16 cellular contexts compared by ENCODE assay signal in genomic region chr13:38888309-38888708, GRCh38.
DNase-seq lines count a peak whose midpoint lies in the region; ATAC-seq and TF ChIP-seq lines count a peak whose summit lies in the region.
"Had no signal": no experiment of that assay in that cellular context is flagged by ENCODE, and none has a peak within 500 bp of the region (broad histone marks: within the 10 kb centered on the region; RNA-seq: fewer than 3 reads in every experiment).

No MANE protein-coding gene starts in this region.

- dilution Hi-C loops in mammary epithelial cell (cut with HindIII; ENCODE audit: low sequenced_read_pairs), result no loop called here

- no peak overlapping the region for H3K18ac ChIP-seq in mesenchymal stem cell (ENCODE audit: low read depth in 1 of 2, low read length in 2 of 2)

- H2BK15ac ChIP-seq in mesenchymal stem cell (ENCODE audit: low read depth, poor library complexity, severe bottlenecking), result no peak overlapping the region

- TF ChIP-seq CTCF in mammary epithelial cell (conservative IDR thresholded peaks at IDR 0.05 in 1 of 2, IDR thresholded peaks at IDR 0.05 in 1 of 2; ENCODE audit: extremely low read depth in 1 of 2, insufficient read depth in 1 of 2, low read depth in 1 of 2, low read length in 2 of 2) (no peak), hepatocyte (IDR thresholded peaks at IDR 0.05; ENCODE audit: poor library complexity) (no peak)

- H3K4me2 ChIP-seq in mammary epithelial cell (ENCODE audit: insufficient read depth, low read depth, low read length) (no peak overlapping the region), mesenchymal stem cell (ENCODE audit: low read length, poor library complexity, severe bottlenecking) (no peak overlapping the region), hepatocyte (no peak overlapping the region)
- H3K4me2 ChIP-seq: BLaER1 treated with 17β-estradiol and CSF1 and Interleukin-3, amounts not matched to agents 10 nM and 100 nM had no signal

- ATAC-seq in GM21526 (IDR thresholded peaks at IDR 0.05; ENCODE audit: low FRiP score, unreplicated experiment), result no peak
- ATAC-seq: left colon; naive thymus-derived CD4-positive, alpha-beta T cell had no signal

- no peaks in the 10 kb centered on the region for H3K79me1 ChIP-seq in mesenchymal stem cell (replicated peaks; ENCODE audit: low read length, poor library complexity, severe bottlenecking)

- no peaks in the 10 kb centered on the region for H3K27me3 ChIP-seq in mammary epithelial cell (ENCODE audit: insufficient read depth, low read length)
- no peaks in the 10 kb centered on the region for H3K27me3 ChIP-seq in mesenchymal stem cell (ENCODE audit: control insufficient read depth in 1 of 2, insufficient read depth in 1 of 2, low read length in 2 of 2)
- H3K27me3 ChIP-seq in hepatocyte, result no peaks in the 10 kb centered on the region
- H3K27me3 ChIP-seq: ascending aorta; BLaER1 treated with 17β-estradiol and CSF1 and Interleukin-3, amounts not matched to agents 10 nM and 100 nM had no signal

- no peak overlapping the region for H3K4me3 ChIP-seq in mammary epithelial cell (replicated peaks in 1 of 3; ENCODE audit: insufficient read depth in 1 of 3, low read depth in 2 of 3, low read length in 3 of 3)
- no peak overlapping the region for H3K4me3 ChIP-seq in mesenchymal stem cell (ENCODE audit: insufficient read depth in 1 of 2, low read depth in 1 of 2, low read length in 2 of 2)
- H3K4me3 ChIP-seq in hepatocyte, result no peak overlapping the region
- H3K4me3 ChIP-seq: ascending aorta; BLaER1 treated with 17β-estradiol and CSF1 and Interleukin-3, amounts not matched to agents 10 nM and 100 nM had no signal

- no peak overlapping the region for H2BK120ac ChIP-seq in mesenchymal stem cell (ENCODE audit: low read depth, low read length)

- H4K20me1 ChIP-seq in mammary epithelial cell (ENCODE audit: insufficient read depth, low read length) (no peaks in the 10 kb centered on the region), hepatocyte (ENCODE audit: insufficient read depth, poor library complexity, severe bottlenecking) (no peaks in the 10 kb centered on the region)
- H4K20me1 ChIP-seq: BLaER1 treated with 17β-estradiol and CSF1 and Interleukin-3, amounts not matched to agents 10 nM and 100 nM had no signal

- CTCF ChIA-PET in mammary epithelial cell (lab: Charles Lee; ENCODE audit: low non-redundant PET), result no interaction called here

- H2BK5ac ChIP-seq in mesenchymal stem cell (ENCODE audit: low read depth, low read length, poor library complexity, severe bottlenecking), result no peak overlapping the region

- H2AFZ ChIP-seq in mammary epithelial cell (ENCODE audit: low read depth, low read length) (no peak overlapping the region), mesenchymal stem cell (ENCODE audit: low read depth, low read length) (no peak overlapping the region), hepatocyte (no peak overlapping the region)

- no TSS peak for BruUV-seq in mammary epithelial cell (replicated peaks; lab: Mats Ljungman, UMichigan)

- no peak overlapping the region for H4K8ac ChIP-seq in mesenchymal stem cell (ENCODE audit: low read length)

- H3K9me3 ChIP-seq in mammary epithelial cell (replicated peaks; ENCODE audit: insufficient read depth, low read length) (no peaks in the 10 kb centered on the region), mesenchymal stem cell (ENCODE audit: control insufficient read depth, low read length) (peaks cover 4% of the 10 kb centered on the region), hepatocyte (ENCODE audit: low read depth) (no peaks in the 10 kb centered on the region)
- H3K9me3 ChIP-seq: ascending aorta; BLaER1 treated with 17β-estradiol and CSF1 and Interleukin-3, amounts not matched to agents 10 nM and 100 nM had no signal

- no peak overlapping the region for H3K23ac ChIP-seq in mesenchymal stem cell (ENCODE audit: low read length in 2 of 2)

- no peak overlapping the region for H3K14ac ChIP-seq in mesenchymal stem cell (ENCODE audit: low read length in 2 of 2)

- H3K9ac ChIP-seq in mammary epithelial cell (ENCODE audit: insufficient read depth, low read length), result no peak overlapping the region
- H3K9ac ChIP-seq in mesenchymal stem cell (ENCODE audit: low read length), result no peak overlapping the region
- H3K9ac ChIP-seq: BLaER1 treated with 17β-estradiol and CSF1 and Interleukin-3, amounts not matched to agents 10 nM and 100 nM had no signal

- H3K4ac ChIP-seq in mesenchymal stem cell (ENCODE audit: low read depth in 1 of 2, low read length in 2 of 2), result no peak overlapping the region

- H3K36me3 ChIP-seq in mammary epithelial cell (ENCODE audit: insufficient read depth, low read length), result no peaks in the 10 kb centered on the region
- H3K36me3 ChIP-seq in mesenchymal stem cell (ENCODE audit: control insufficient read depth in 1 of 2, insufficient read depth in 2 of 2, low read depth in 1 of 2, low read length in 2 of 2), result no peaks in the 10 kb centered on the region
- no peaks in the 10 kb centered on the region for H3K36me3 ChIP-seq in hepatocyte (replicated peaks; ENCODE audit: insufficient read depth, low read depth)
- H3K36me3 ChIP-seq: ascending aorta; BLaER1 treated with 17β-estradiol and CSF1 and Interleukin-3, amounts not matched to agents 10 nM and 100 nM had no signal

- no peak overlapping the region for H2AK5ac ChIP-seq in mesenchymal stem cell (ENCODE audit: low read length, severe bottlenecking)

- no peaks in the 10 kb centered on the region for H3K79me2 ChIP-seq in mammary epithelial cell (ENCODE audit: insufficient read depth, low read length)
- H3K79me2 ChIP-seq in hepatocyte, result no peaks in the 10 kb centered on the region

- DNase-seq in GM03348 (ENCODE audit: low spot score), result peak; percentile 9
- DNase-seq in HS-5 (ENCODE audit: low read depth), result peak; percentile 29
- peak; percentile 85 for DNase-seq in mammary epithelial cell
- DNase-seq in mesenchymal stem cell, result peak; percentile 32
- DNase-seq in hepatocyte (ENCODE audit: low spot score), result no peak
- no peak for DNase-seq in NCI-H146 (lab: John Stamatoyannopoulos, UW)
- no peak for DNase-seq in iPS-NIHi11 (ENCODE audit: low spot score)
- DNase-seq: activated B cell treated with CpG ODN at 0.5 μM for 24 hours; H9; left colon; naive thymus-derived CD4-positive, alpha-beta T cell; retina; stimulated activated naive CD4-positive, alpha-beta T cell treated with Interleukin-2 at 50 U/mL for 16 hours had no signal

- H3K27ac ChIP-seq in mammary epithelial cell (ENCODE audit: insufficient read depth, low read depth, low read length) (no peak overlapping the region), mesenchymal stem cell (ENCODE audit: low read length, poor library complexity, severe bottlenecking) (no peak overlapping the region), hepatocyte (no peak overlapping the region)
- H3K27ac ChIP-seq: ascending aorta; BLaER1 treated with 17β-estradiol and CSF1 and Interleukin-3, amounts not matched to agents 10 nM and 100 nM had no signal

- H3K9me2 ChIP-seq in hepatocyte (replicated peaks; ENCODE audit: insufficient read depth), result no peaks in the 10 kb centered on the region

- WGBS in mammary epithelial cell (ENCODE audit: low coverage, missing lambda C conversion rate), result 67% methylated on average over 3 of the region's 4 CpGs
- WGBS in mesenchymal stem cell, result 63% methylated on average over 4 of the region's 4 CpGs
- WGBS in hepatocyte (ENCODE audit: low lambda C conversion rate, missing lambda C conversion rate), result 79% methylated on average over 4 of the region's 4 CpGs

- H3K4me1 ChIP-seq in mammary epithelial cell (ENCODE audit: insufficient read depth, low read length) (peaks cover 13% of the 10 kb centered on the region), mesenchymal stem cell (ENCODE audit: control insufficient read depth, insufficient read depth, low read depth, low read length) (peaks cover 4% of the 10 kb centered on the region), hepatocyte (ENCODE audit: insufficient read depth) (no peaks in the 10 kb centered on the region)
- H3K4me1 ChIP-seq: ascending aorta; BLaER1 treated with 17β-estradiol and CSF1 and Interleukin-3, amounts not matched to agents 10 nM and 100 nM had no signal

- no peak overlapping the region for H2BK12ac ChIP-seq in mesenchymal stem cell (ENCODE audit: low read length in 2 of 2)

- H4K91ac ChIP-seq in mesenchymal stem cell (ENCODE audit: low read length), result no peak overlapping the region

- in situ Hi-C loops in mammary epithelial cell (cut with MboI; ENCODE audit: low sequenced_read_pairs in 2 of 2), result no loop called here

- intact Hi-C loops in mammary epithelial cell (cut with micrococcal nuclease), result no loop called here

Comparison
In these comparisons a context has a peak if more than half of its experiments do, and no peak if none do; other contexts are left out.
1. DNase-seq: peak in GM03348 (single experiment), HS-5 (single experiment), mammary epithelial cell (single experiment) and mesenchymal stem cell (single experiment); none in hepatocyte (single experiment), NCI-H146 (single experiment) and iPS-NIHi11 (single experiment).